1 cellular context compared by ENCODE assay signal in genomic region chr9:122446819-122447484, GRCh38.
TF ChIP-seq lines count a peak whose summit lies in the region.

No MANE protein-coding gene starts in this region.

TF ChIP-seq in K562, 482 proteins besides CTCF, POLR2A, EP300 and RAD21 (continued from another document and continues in another):
- TF ChIP-seq, protein P1, sequence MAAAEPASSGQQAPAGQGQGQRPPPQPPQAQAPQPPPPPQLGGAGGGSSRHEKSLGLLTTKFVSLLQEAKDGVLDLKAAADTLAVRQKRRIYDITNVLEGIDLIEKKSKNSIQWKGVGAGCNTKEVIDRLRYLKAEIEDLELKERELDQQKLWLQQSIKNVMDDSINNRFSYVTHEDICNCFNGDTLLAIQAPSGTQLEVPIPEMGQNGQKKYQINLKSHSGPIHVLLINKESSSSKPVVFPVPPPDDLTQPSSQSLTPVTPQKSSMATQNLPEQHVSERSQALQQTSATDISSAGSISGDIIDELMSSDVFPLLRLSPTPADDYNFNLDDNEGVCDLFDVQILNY (CRISPR knock-in tag; IDR thresholded peaks at IDR 0.05): no peak
- peak in 1 of 2 experiments; percentile 85 for TF ChIP-seq AFF1 (IDR thresholded peaks at IDR 0.05; ENCODE audit: low read depth in 1 of 2, partially characterized antibody in 2 of 2)
- TF ChIP-seq BMI1 (IDR thresholded peaks at IDR 0.05; ENCODE audit: low read length): no peak
- TF ChIP-seq SUPT5H (IDR thresholded peaks at IDR 0.05): no peak
- TF ChIP-seq, protein P2, sequence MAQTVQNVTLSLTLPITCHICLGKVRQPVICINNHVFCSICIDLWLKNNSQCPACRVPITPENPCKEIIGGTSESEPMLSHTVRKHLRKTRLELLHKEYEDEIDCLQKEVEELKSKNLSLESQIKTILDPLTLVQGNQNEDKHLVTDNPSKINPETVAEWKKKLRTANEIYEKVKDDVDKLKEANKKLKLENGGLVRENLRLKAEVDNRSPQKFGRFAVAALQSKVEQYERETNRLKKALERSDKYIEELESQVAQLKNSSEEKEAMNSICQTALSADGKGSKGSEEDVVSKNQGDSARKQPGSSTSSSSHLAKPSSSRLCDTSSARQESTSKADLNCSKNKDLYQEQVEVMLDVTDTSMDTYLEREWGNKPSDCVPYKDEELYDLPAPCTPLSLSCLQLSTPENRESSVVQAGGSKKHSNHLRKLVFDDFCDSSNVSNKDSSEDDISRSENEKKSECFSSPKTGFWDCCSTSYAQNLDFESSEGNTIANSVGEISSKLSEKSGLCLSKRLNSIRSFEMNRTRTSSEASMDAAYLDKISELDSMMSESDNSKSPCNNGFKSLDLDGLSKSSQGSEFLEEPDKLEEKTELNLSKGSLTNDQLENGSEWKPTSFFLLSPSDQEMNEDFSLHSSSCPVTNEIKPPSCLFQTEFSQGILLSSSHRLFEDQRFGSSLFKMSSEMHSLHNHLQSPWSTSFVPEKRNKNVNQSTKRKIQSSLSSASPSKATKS (CRISPR knock-in tag; IDR thresholded peaks at IDR 0.05): no peak
- no peak for TF ChIP-seq BRF1 (IDR thresholded peaks at IDR 0.05; ENCODE audit: borderline replicate concordance, extremely low read depth, insufficient read length)
- no peak for TF ChIP-seq ELK3 (CRISPR knock-in tag; IDR thresholded peaks at IDR 0.05)
- TF ChIP-seq, protein P3, sequence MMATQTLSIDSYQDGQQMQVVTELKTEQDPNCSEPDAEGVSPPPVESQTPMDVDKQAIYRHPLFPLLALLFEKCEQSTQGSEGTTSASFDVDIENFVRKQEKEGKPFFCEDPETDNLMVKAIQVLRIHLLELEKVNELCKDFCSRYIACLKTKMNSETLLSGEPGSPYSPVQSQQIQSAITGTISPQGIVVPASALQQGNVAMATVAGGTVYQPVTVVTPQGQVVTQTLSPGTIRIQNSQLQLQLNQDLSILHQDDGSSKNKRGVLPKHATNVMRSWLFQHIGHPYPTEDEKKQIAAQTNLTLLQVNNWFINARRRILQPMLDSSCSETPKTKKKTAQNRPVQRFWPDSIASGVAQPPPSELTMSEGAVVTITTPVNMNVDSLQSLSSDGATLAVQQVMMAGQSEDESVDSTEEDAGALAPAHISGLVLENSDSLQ (IDR thresholded peaks at IDR 0.05): no peak
- TF ChIP-seq LCOR (CRISPR knock-in tag; IDR thresholded peaks at IDR 0.05): no peak
- peak; percentile 89 for TF ChIP-seq TARDBP (IDR thresholded peaks at IDR 0.05)
- no peak for TF ChIP-seq HMG20A (CRISPR knock-in tag; conservative IDR thresholded peaks at IDR 0.05)
- no peak for TF ChIP-seq PTTG1 (tag; IDR thresholded peaks at IDR 0.05; ENCODE audit: low read depth)
- no peak for TF ChIP-seq ZNF764 (CRISPR knock-in tag; IDR thresholded peaks at IDR 0.05; ENCODE audit: low read depth)
- no peak for TF ChIP-seq TSC22D4 (tag; IDR thresholded peaks at IDR 0.05)
- no peak for TF ChIP-seq SIX5 (IDR thresholded peaks at IDR 0.05; ENCODE audit: borderline replicate concordance in 1 of 2, insufficient read depth in 1 of 2, low read depth in 1 of 2, low read length in 2 of 2)
- TF ChIP-seq, protein P4, sequence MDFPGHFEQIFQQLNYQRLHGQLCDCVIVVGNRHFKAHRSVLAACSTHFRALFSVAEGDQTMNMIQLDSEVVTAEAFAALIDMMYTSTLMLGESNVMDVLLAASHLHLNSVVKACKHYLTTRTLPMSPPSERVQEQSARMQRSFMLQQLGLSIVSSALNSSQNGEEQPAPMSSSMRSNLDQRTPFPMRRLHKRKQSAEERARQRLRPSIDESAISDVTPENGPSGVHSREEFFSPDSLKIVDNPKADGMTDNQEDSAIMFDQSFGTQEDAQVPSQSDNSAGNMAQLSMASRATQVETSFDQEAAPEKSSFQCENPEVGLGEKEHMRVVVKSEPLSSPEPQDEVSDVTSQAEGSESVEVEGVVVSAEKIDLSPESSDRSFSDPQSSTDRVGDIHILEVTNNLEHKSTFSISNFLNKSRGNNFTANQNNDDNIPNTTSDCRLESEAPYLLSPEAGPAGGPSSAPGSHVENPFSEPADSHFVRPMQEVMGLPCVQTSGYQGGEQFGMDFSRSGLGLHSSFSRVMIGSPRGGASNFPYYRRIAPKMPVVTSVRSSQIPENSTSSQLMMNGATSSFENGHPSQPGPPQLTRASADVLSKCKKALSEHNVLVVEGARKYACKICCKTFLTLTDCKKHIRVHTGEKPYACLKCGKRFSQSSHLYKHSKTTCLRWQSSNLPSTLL (IDR thresholded peaks at IDR 0.05): no peak
- no peak for TF ChIP-seq CHD7 (IDR thresholded peaks at IDR 0.05; ENCODE audit: low read depth, low read length)
- TF ChIP-seq, protein P5, sequence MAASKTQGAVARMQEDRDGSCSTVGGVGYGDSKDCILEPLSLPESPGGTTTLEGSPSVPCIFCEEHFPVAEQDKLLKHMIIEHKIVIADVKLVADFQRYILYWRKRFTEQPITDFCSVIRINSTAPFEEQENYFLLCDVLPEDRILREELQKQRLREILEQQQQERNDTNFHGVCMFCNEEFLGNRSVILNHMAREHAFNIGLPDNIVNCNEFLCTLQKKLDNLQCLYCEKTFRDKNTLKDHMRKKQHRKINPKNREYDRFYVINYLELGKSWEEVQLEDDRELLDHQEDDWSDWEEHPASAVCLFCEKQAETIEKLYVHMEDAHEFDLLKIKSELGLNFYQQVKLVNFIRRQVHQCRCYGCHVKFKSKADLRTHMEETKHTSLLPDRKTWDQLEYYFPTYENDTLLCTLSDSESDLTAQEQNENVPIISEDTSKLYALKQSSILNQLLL (CRISPR knock-in tag; IDR thresholded peaks at IDR 0.05; ENCODE audit: borderline replicate concordance): no peak
- no peak for TF ChIP-seq SLC30A9 (CRISPR knock-in tag; IDR thresholded peaks at IDR 0.05)
- no peak for TF ChIP-seq HDAC6 (IDR thresholded peaks at IDR 0.05; ENCODE audit: low read depth, low read length)
- TF ChIP-seq, protein P6, sequence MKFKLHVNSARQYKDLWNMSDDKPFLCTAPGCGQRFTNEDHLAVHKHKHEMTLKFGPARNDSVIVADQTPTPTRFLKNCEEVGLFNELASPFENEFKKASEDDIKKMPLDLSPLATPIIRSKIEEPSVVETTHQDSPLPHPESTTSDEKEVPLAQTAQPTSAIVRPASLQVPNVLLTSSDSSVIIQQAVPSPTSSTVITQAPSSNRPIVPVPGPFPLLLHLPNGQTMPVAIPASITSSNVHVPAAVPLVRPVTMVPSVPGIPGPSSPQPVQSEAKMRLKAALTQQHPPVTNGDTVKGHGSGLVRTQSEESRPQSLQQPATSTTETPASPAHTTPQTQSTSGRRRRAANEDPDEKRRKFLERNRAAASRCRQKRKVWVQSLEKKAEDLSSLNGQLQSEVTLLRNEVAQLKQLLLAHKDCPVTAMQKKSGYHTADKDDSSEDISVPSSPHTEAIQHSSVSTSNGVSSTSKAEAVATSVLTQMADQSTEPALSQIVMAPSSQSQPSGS (CRISPR knock-in tag; IDR thresholded peaks at IDR 0.05): no peak
- peak; percentile 73 for TF ChIP-seq SMAD1 (IDR thresholded peaks at IDR 0.05; ENCODE audit: low read depth, low read length, partially characterized antibody)
- no peak for TF ChIP-seq RBM22 (IDR thresholded peaks at IDR 0.05; ENCODE audit: low read depth, low read length, poor library complexity, severe bottlenecking)
